20 cellular contexts compared by ENCODE assay signal in the genomic region with DNA sequence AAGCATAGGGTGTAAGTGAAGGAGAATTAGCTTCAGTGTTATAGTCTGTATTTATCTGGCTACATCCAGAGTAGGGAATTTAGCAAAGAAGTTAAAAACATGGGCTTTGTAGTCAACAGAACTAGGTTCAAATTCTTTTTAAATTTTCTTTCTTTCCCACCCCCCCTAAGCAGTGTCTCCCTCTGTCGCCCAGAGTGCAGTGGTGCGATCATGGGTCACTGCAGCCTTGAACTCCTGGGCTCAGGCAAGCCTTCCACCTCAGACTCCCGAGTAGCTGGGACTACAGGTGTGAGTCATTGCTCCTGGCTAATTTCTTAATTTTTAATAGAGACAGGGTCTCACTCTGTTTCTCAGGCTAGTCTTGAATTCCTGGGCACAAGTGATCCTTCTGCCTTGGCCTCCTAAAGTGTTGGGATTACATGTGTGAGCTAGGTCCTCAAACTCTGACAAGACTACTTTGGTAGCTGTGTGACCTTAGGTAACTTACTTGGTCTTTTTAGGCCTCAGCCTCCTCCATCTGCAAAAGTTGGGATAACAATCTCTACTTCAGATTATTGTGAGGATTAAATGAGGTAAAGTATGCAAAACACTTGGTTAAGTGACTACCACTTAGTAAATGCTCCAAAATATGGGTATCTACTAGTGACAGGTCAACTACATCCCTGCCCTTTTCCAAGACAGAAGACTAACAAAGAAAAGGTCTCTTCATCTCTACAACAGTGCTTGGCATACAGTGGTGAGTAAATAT. TPM values are rescaled to one million over a fixed set of nuclear protein-coding genes. Genes with fewer than 3 reads are reported as not detected.
A peak's percentile ranks its signal among the peaks of the same experiment; 100 is the strongest.
DNase-seq lines count a peak whose midpoint lies in the region; ATAC-seq, FAIRE-seq and TF ChIP-seq lines count a peak whose summit lies in the region.
"Had no signal": no experiment of that assay in that cellular context is flagged by ENCODE, and none has a peak within 500 bp of the region (broad histone marks: within the 10 kb centered on the region; RNA-seq: fewer than 3 reads in every experiment).

No MANE protein-coding gene starts in this region.

- 78 to 84% methylated on average over 3 of the region's 3 CpGs for WGBS in endodermal cell (ENCODE audit: insufficient coverage in 1 of 2, insufficient read length in 1 of 2), 2 experiments
- 66 to 75% (median 70%) methylated on average over 3 of the region's 3 CpGs for WGBS in small intestine, 3 donors

- H3K27ac ChIP-seq in endodermal cell (ENCODE audit: low read depth, low read length) (no peak overlapping the region), small intestine (ENCODE audit: low read depth in 1 of 2, low read length in 1 of 2) (no peak overlapping the region)
- H3K27ac ChIP-seq: PC-9, SK-N-MC, suprapubic skin had no signal

- TF ChIP-seq CTCF in GM12864 (IDR thresholded peaks at IDR 0.05; ENCODE audit: low read depth, low read length, missing control alignments) (peak; percentile 56), HFFc6 (IDR thresholded peaks at IDR 0.05) (peak; percentile 50; the same call in 1 of the 2 replicates), endodermal cell (conservative IDR thresholded peaks at IDR 0.05) (peak; percentile 68)

- H3K9me3 ChIP-seq in endodermal cell (ENCODE audit: control insufficient read depth, low read length) (no peaks in the 10 kb centered on the region), small intestine (ENCODE audit: control insufficient read depth, low read depth) (no peaks in the 10 kb centered on the region)
- H3K9me3 ChIP-seq: BE2C, suprapubic skin had no signal

- H3K27ac Mint-ChIP-seq in HFFc6 (peak overlapping the region; percentile 37; the same call in 1 of the 2 replicates), endodermal cell (no peak overlapping the region)
- H3K27ac Mint-ChIP-seq: mesothelial cell of epicardium had no signal

- H3K9me3 Mint-ChIP-seq in HFFc6: no peaks in the 10 kb centered on the region
- no peaks in the 10 kb centered on the region for H3K9me3 Mint-ChIP-seq in endodermal cell
- H3K9me3 Mint-ChIP-seq: mesothelial cell of epicardium had no signal

- no peak for DNase-seq in GM12864 (ENCODE audit: low read depth)
- DNase-seq in HFFc6: no peak
- peak; percentile 73 for DNase-seq in endodermal cell
- DNase-seq in renal cortical epithelial cell (ENCODE audit: low read depth): peak; percentile 31
- no peak for DNase-seq in small intestine
- no peak for DNase-seq in D341Med (ENCODE audit: low spot score)
- DNase-seq: activated CD4-positive, alpha-beta T cell treated with anti-CD3 and anti-CD28 coated beads for 4 hours; activated gamma-delta T cell; BE2C; DMS 273 treated with DMSO at 0.1 percent for 48 hours; hypothalamus; left cardiac atrium; NCI-H2107; NCI-H526 had no signal

- no peaks in the 10 kb centered on the region for H3K27me3 Mint-ChIP-seq in HFFc6 (ENCODE audit: insufficient read depth)
- peaks cover 13% of the 10 kb centered on the region for H3K27me3 Mint-ChIP-seq in endodermal cell (ENCODE audit: insufficient read depth)

- H3K4me3 ChIP-seq in GM12864 (ENCODE audit: low read depth, low read length) (no peak overlapping the region), endodermal cell (ENCODE audit: low read length) (no peak overlapping the region), small intestine (ENCODE audit: low read depth in 1 of 2, low read length in 2 of 2) (no peak overlapping the region)
- H3K4me3 ChIP-seq: PC-9, SK-N-MC, suprapubic skin had no signal

- H3K36me3 Mint-ChIP-seq in HFFc6 (ENCODE audit: low read depth) (no peaks in the 10 kb centered on the region), endodermal cell (ENCODE audit: low read depth) (no peaks in the 10 kb centered on the region)

- no peaks in the 10 kb centered on the region for H3K4me1 ChIP-seq in endodermal cell (ENCODE audit: control insufficient read depth, insufficient read depth, low read length)
- H3K4me1 ChIP-seq in small intestine (ENCODE audit: control insufficient read depth in 2 of 2, insufficient read depth in 1 of 2, low read depth in 1 of 2, low read length in 1 of 2): no peaks in the 10 kb centered on the region
- H3K4me1 ChIP-seq: BE2C had no signal

- H3K9ac ChIP-seq in endodermal cell (ENCODE audit: extremely low read depth, low read length, poor library complexity, severe bottlenecking): no peak overlapping the region

- H3K36me3 ChIP-seq in endodermal cell (ENCODE audit: control insufficient read depth, insufficient read depth, low read length) (no peaks in the 10 kb centered on the region), small intestine (ENCODE audit: control insufficient read depth in 2 of 2, insufficient read depth in 2 of 2, low read length in 2 of 2) (no peaks in the 10 kb centered on the region)
- H3K36me3 ChIP-seq: BE2C, suprapubic skin had no signal

- no peak overlapping the region for H3K4me3 Mint-ChIP-seq in HFFc6
- H3K4me3 Mint-ChIP-seq in endodermal cell: no peak overlapping the region
- H3K4me3 Mint-ChIP-seq: central memory CD8-positive, alpha-beta T cell; mesothelial cell of epicardium had no signal

- no peak for ATAC-seq in HG02973 (IDR thresholded peaks at IDR 0.05; ENCODE audit: unreplicated experiment)
- ATAC-seq: left cardiac atrium had no signal

- H3K27me3 ChIP-seq in endodermal cell (ENCODE audit: control insufficient read depth, insufficient read depth, low read length, poor library complexity, severe bottlenecking) (peaks cover 50% of the 10 kb centered on the region), small intestine (ENCODE audit: control insufficient read depth in 2 of 2, insufficient read depth in 2 of 2, low read length in 2 of 2) (no peaks in the 10 kb centered on the region)
- H3K27me3 ChIP-seq: BE2C, suprapubic skin had no signal

- FAIRE-seq in small intestine (lab: Jason Lieb, UNC): no peak

- H3K4me1 Mint-ChIP-seq in HFFc6 (ENCODE audit: low read depth) (peaks cover 59% of the 10 kb centered on the region), endodermal cell (no peaks in the 10 kb centered on the region)

RNA-seq across cellular contexts. Expression of gene DOK1, which starts 17.8 kb away (rescaled TPM):
- total RNA-seq in HFFc6 (2021; fragmentation: NEBNext Ultra II Directional; extraction: Animal tissue kit (Norgen Biotek cat#: 25700)): 10 to 100 TPM; 17.3 to 38.4 (median 31.5) TPM
- total RNA-seq in endodermal cell (10 to 100 TPM; 12.9 to 15.1 TPM), renal cortical epithelial cell (13.0 and 19.8 TPM in 2 replicates)
- 9.7 TPM for polyA plus RNA-seq in endodermal cell (2013, experiment 1 of 2)
- 8.9 TPM for polyA plus RNA-seq in endodermal cell (2013, experiment 2 of 2)
- polyA plus RNA-seq in small intestine: 10 to 100 TPM in 2 of 3 donors, 1 to 10 TPM in 1; 9.6 to 17.7 (median 15.4) TPM

RNA-seq across cellular contexts. Expression of gene LOXL3, which starts 18.6 kb away (rescaled TPM):
- 10 to 100 TPM; 59.4 to 76.5 (median 64.1) TPM for total RNA-seq in HFFc6 (2021; fragmentation: NEBNext Ultra II Directional; extraction: Animal tissue kit (Norgen Biotek cat#: 25700))
- total RNA-seq in endodermal cell (1 to 10 TPM; 5.4 to 7.6 TPM), renal cortical epithelial cell (1.0 and 1.1 TPM in 2 replicates)
- polyA plus RNA-seq in endodermal cell (2013, experiment 1 of 2): 34.7 TPM
- 26.7 TPM for polyA plus RNA-seq in endodermal cell (2013, experiment 2 of 2)
- 1 to 10 TPM in 1 of 3 donors, under 1 TPM in 2; 0.22 to 2.3 (median 0.27) TPM for polyA plus RNA-seq in small intestine

RNA-seq across cellular contexts. Expression of gene HTRA2, which starts 42.6 kb away (rescaled TPM):
- 10 to 100 TPM; 29.7 to 43.3 (median 33.6) TPM for total RNA-seq in HFFc6 (2021; fragmentation: NEBNext Ultra II Directional; extraction: Animal tissue kit (Norgen Biotek cat#: 25700))
- total RNA-seq in endodermal cell: 10 to 100 TPM; 32.8 to 38.9 TPM
- polyA plus RNA-seq in endodermal cell (2013, experiment 1 of 2): 27.5 TPM
- 26.4 TPM for polyA plus RNA-seq in endodermal cell (2013, experiment 2 of 2)
- 20.0 and 50.7 TPM in 2 replicates for total RNA-seq in renal cortical epithelial cell
- polyA plus RNA-seq in small intestine: 10 to 100 TPM; 20.4 to 42.3 (median 30.8) TPM

RNA-seq across cellular contexts. Expression of gene AUP1, which starts 42.8 kb away (rescaled TPM):
- total RNA-seq in HFFc6 (2021; fragmentation: NEBNext Ultra II Directional; extraction: Animal tissue kit (Norgen Biotek cat#: 25700)): 100 to 1,000 TPM in 2 of 6 experiments, 10 to 100 TPM in 4; 81.0 to 119 (median 94.6) TPM
- total RNA-seq in endodermal cell (10 to 100 TPM; 76.3 to 88.9 TPM), renal cortical epithelial cell (54.7 and 83.7 TPM in 2 replicates)
- 120 TPM for polyA plus RNA-seq in endodermal cell (2013, experiment 1 of 2)
- 105 TPM for polyA plus RNA-seq in endodermal cell (2013, experiment 2 of 2)
- polyA plus RNA-seq in small intestine: 100 to 1,000 TPM; 179 to 237 (median 201) TPM

RNA-seq across cellular contexts. Expression of gene DQX1, which starts 46.3 kb away (rescaled TPM):
- under 1 TPM in 2 of 6 experiments, not detected in 4; 0.14 to 0.40 TPM for total RNA-seq in HFFc6 (2021; fragmentation: NEBNext Ultra II Directional; extraction: Animal tissue kit (Norgen Biotek cat#: 25700))
- total RNA-seq in endodermal cell: 1 to 10 TPM in 1 of 2 donors, under 1 TPM in 1; 0.93 to 1.1 TPM
- polyA plus RNA-seq in endodermal cell (2013, experiment 1 of 2): 0.64 TPM
- polyA plus RNA-seq in endodermal cell (2013, experiment 2 of 2): 0.41 TPM
- total RNA-seq in renal cortical epithelial cell: 0.05 TPM in 1 of 2 replicates, not detected in the other
- polyA plus RNA-seq in small intestine: 100 to 1,000 TPM in 1 of 3 donors, 10 to 100 TPM in 2; 20.0 to 106 (median 59.2) TPM
- total RNA-seq: left cardiac atrium had no signal

Comparison
In these comparisons a context has a peak if more than half of its experiments do, and no peak if none do; other contexts are left out.
1. DNase-seq: peak in endodermal cell (single experiment) and renal cortical epithelial cell (single experiment); none in GM12864 (single experiment), HFFc6 (single experiment), small intestine (single experiment) and D341Med (single experiment).
2. RNA of gene LOXL3, which starts 18.6 kb away (total RNA-seq): 59.4 to 76.5 TPM in HFFc6; 5.4 to 7.6 TPM in endodermal cell and 1.0 to 1.1 TPM in renal cortical epithelial cell; every median in the first group is over 4 times any median in the second.
3. Peak in every context shown above with its lines, with median percentiles within 50 percentile points of each other: CTCF ChIP-seq.